24 cellular contexts compared by ENCODE assay signal in the genomic region with DNA sequence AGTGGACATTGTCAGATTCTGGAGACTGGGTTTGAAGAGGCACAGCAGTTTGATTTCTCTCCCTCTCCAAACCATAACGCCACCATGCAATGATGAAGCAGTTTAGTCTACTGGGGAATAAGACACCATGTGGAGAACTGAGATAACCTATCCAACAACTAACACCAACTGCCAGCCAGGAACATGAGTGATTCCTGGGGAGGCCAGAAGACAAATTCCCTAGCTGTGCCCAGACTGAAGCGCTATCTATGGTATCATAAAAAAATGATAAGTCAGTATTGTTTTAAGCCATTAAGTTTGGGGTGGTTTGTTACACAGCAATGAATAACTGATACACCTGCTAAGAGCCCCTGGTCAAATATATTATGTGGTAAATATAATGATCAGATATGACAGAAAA.
"Had no signal": no experiment of that assay in that cellular context is flagged by ENCODE, and none has a peak within 500 bp of the region (broad histone marks: within the 10 kb centered on the region; RNA-seq: fewer than 3 reads in every experiment).

No MANE protein-coding gene starts in this region.

- H3K36me3 ChIP-seq: neutrophil, pancreas, right lobe of liver, sigmoid colon, thoracic aorta, thyroid gland, upper lobe of left lung, uterus had no signal

- DNase-seq: naive thymus-derived CD8-positive, alpha-beta T cell; nephron progenitor cell; nucleus accumbens; pancreas; posterior cingulate gyrus; psoas muscle; right cardiac atrium; right lobe of liver; sigmoid colon; small intestine; stimulated activated CD4-positive, alpha-beta T cell treated with anti-CD3 and anti-CD28 coated beads, Interleukin-15, amount 100 ng/mL, for 24 hours; stimulated activated CD4-positive, alpha-beta T cell treated with anti-CD3 and anti-CD28 coated beads, Interleukin-2, amount 100 ng/mL, for 24 hours; stimulated activated CD4-positive, alpha-beta T cell treated with anti-CD3 and anti-CD28 coated beads, Interleukin-2, amount 100 ng/mL, for 48 hours; stimulated activated CD4-positive, alpha-beta T cell treated with anti-CD3 and anti-CD28 coated beads, Interleukin-4, amount 100 ng/mL, for 24 hours; stimulated activated naive B cell treated with anti-CD40 and anti-IgM and Interleukin-4, amounts not matched to agents 10 μg/mL and 1 μg/mL and 100 μg/mL, for 72 hours; stimulated activated naive CD4-positive, alpha-beta T cell treated with Interleukin-2 at 50 U/mL for 16 hours; stomach; thyroid gland; trophoblast cell; upper lobe of left lung; uterus had no signal

- H3K27ac ChIP-seq: neutrophil, pancreas, psoas muscle, right lobe of liver, sigmoid colon, stomach, thoracic aorta, thyroid gland, tibial nerve, upper lobe of left lung, uterus had no signal

- H3K4me3 ChIP-seq: pancreas, psoas muscle, right lobe of liver, sigmoid colon, stomach, thoracic aorta, thyroid gland, tibial nerve, upper lobe of left lung, uterus had no signal

- H3K27me3 ChIP-seq: neutrophil, pancreas, right lobe of liver, sigmoid colon, stomach, thyroid gland, tibial nerve, upper lobe of left lung, uterus had no signal

- H3K4me1 ChIP-seq: uterus had no signal
